Comparison of ENCODE assay signal across 1 cellular context in the genomic region with DNA sequence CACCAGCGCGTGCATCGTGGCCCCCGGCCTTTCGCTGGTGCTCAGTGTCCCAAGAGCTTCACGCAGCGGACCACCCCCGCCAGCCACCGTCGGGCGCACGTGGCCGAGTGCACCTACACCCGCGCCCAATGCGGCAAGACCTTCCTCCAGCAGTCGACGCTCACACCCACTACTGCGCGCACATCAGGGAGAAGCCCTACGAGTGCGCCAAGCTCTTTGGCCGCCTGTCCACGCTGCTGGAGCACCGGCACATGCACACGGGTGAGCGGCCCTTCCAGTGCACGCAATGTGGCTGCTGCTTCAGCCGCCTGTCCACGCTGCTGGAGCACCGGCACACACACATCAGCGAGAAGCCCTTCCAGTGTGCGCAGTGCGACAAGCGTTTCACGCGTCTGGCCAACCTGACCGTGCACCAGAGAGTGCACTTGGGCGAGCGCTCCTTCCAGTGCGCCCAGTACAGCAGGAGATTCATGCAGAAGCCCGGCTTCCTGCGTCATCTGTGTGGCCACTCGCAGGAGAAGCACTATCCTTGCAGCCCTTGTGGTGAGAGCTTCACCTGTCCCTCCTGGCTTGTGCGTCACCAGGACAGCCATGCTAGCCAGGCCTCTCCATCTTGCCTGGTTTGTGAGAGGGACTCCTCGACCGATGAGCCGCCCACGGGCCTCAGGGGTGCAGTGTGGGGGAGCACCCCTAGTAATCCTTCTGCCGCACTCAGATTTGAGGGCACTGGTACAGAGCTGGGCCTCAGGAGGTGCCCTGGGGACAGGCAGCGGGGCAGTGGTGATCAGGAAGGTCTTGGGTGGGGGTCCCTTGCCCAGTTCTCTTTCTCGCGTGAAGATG.
A peak's percentile ranks its signal among the peaks of the same experiment; 100 is the strongest.
TF ChIP-seq lines count a peak whose summit lies in the region.

No MANE protein-coding gene starts in this region.

TF ChIP-seq in HepG2, 621 proteins besides CTCF, POLR2A, EP300 and RAD21:
- TF ChIP-seq AGO2 (optimal IDR thresholded peaks at IDR 0.05; ENCODE audit: low read depth, low read length) (peak; percentile 18), ZNF256 (CRISPR knock-in tag; conservative IDR thresholded peaks at IDR 0.05) (no peak)
